ENCODE assay signal across 8 cellular contexts in genomic region chr5:149960272-149961185, GRCh38. TPM values are rescaled to one million over a fixed set of nuclear protein-coding genes. Genes with fewer than 3 reads are reported as not detected.
DNase-seq lines count a peak whose midpoint lies in the region; ATAC-seq and TF ChIP-seq lines count a peak whose summit lies in the region.

TSS of gene SLC26A2 (plus strand) at chr5:149960758. CDS start at chr5:149977653, 16,895 bp downstream.

- no TSS peak for BruUV-seq in Caco-2 (replicated peaks; lab: Mats Ljungman, UMichigan)

- H3K9ac ChIP-seq in NT2/D1 (ENCODE audit: insufficient read length, low read depth), result peak within 1 kb of the TSS; percentile 72

- POLR2A ChIA-PET in Caco-2 (lab: Charles Lee), result interaction anchor here (0.5 to 1.5 kb wide), 18 partner anchors 9 to 677 kb away, joined by 3 to 9 read pairs (median 3); partner anchors contain the start of genes HMGXB3 and TIGD6

- H3K4me3 ChIP-seq in Caco-2 (ENCODE audit: low read depth, low read length) (peak within 1 kb of the TSS; percentile 90), NT2/D1 (ENCODE audit: insufficient read length, low read depth) (peak within 1 kb of the TSS; percentile 76), mesodermal cell (ENCODE audit: extremely low read depth, insufficient read depth, low read length, poor library complexity, severe bottlenecking) (peak within 1 kb of the TSS; percentile 72)

- peaks cover 32% of the 10 kb centered on the region for H3K4me1 Mint-ChIP-seq in Caco-2 (ENCODE audit: low read depth, unreplicated experiment)

- H3K27me3 Mint-ChIP-seq in Caco-2 (ENCODE audit: insufficient read depth, unreplicated experiment), result no peaks in the 10 kb centered on the region

- TF ChIP-seq CTCF in Caco-2 (IDR thresholded peaks at IDR 0.05; ENCODE audit: insufficient read depth in 1 of 2, low read depth in 1 of 2, low read length in 1 of 2, severe bottlenecking in 1 of 2, unreplicated experiment in 1 of 2), result no peak

- H3K9me3 ChIP-seq in Caco-2 (no peaks in the 10 kb centered on the region), NT2/D1 (ENCODE audit: insufficient read depth, low read length) (no peaks in the 10 kb centered on the region), mesodermal cell (ENCODE audit: control insufficient read depth, low read length) (no peaks in the 10 kb centered on the region)

- H3K9me3 Mint-ChIP-seq in Caco-2 (ENCODE audit: unreplicated experiment), result no peaks in the 10 kb centered on the region

- peak within 1 kb of the TSS; percentile 96 for H3K27ac Mint-ChIP-seq in Caco-2 (ENCODE audit: unreplicated experiment)

- CTCF ChIA-PET in Caco-2 (lab: Charles Lee), result interaction anchor here (1.0 to 5.0 kb wide), 18 partner anchors 9 to 603 kb away, joined by 3 to 39 read pairs (median 6); partner anchors contain the start of genes PCYOX1L and PPARGC1B

- H3K4me1 ChIP-seq in Caco-2, result peaks cover 25% of the 10 kb centered on the region
- H3K4me1 ChIP-seq in NT2/D1 (ENCODE audit: insufficient read depth, insufficient read length), result no peaks in the 10 kb centered on the region
- H3K4me1 ChIP-seq in mesodermal cell (ENCODE audit: control insufficient read depth, insufficient read depth, low read length, poor library complexity, severe bottlenecking), result peaks cover 11% of the 10 kb centered on the region

- ATAC-seq in GM21381 (IDR thresholded peaks at IDR 0.05; ENCODE audit: unreplicated experiment), result peak; percentile 99

- peak within 1 kb of the TSS; percentile 90 for H3K4me3 Mint-ChIP-seq in Caco-2 (ENCODE audit: unreplicated experiment)

- DNase-seq in Caco-2, result peak; percentile 98 to 99
- DNase-seq in HUDEP-2 (lab: John Stamatoyannopoulos, UW; ENCODE audit: unreplicated experiment in 76 of 76), result peak in 75 of 76 experiments; percentile 52 to 96 (median 93)
- DNase-seq in NT2/D1 (ENCODE audit: low read depth, low spot score), result peak; percentile 92
- DNase-seq in activated CD8-positive, alpha-beta memory T cell treated with anti-CD3 and anti-CD28 coated beads, Interleukin-2, amount 50 U/mL, for 24 hours (ENCODE audit: extremely low read depth), result peak; percentile 88
- DNase-seq in stimulated activated CD8-positive, alpha-beta memory T cell treated with anti-CD3 and anti-CD28 coated beads, Interleukin-15, amount 100 ng/mL, for 4 hours (ENCODE audit: low read depth in 2 of 2), result peak; percentile 86 to 92

- peaks cover 3% of the 10 kb centered on the region for H3K36me3 ChIP-seq in Caco-2 (ENCODE audit: control insufficient read depth, insufficient read depth, low read length)
- no peaks in the 10 kb centered on the region for H3K36me3 ChIP-seq in NT2/D1 (ENCODE audit: insufficient read depth, insufficient read length, low read length)
- no peaks in the 10 kb centered on the region for H3K36me3 ChIP-seq in mesodermal cell (ENCODE audit: control insufficient read depth, insufficient read depth, low read length)

- peak within 1 kb of the TSS; percentile 92 for H3K27ac ChIP-seq in mesodermal cell (ENCODE audit: low read depth, low read length, severe bottlenecking)

- H3K27me3 ChIP-seq in Caco-2 (replicated peaks; ENCODE audit: control insufficient read depth, insufficient read depth, low read length) (no peaks in the 10 kb centered on the region), NT2/D1 (ENCODE audit: insufficient read depth, insufficient read length) (no peaks in the 10 kb centered on the region)

- 0 to 1% methylated on average over 65 to 79 of the region's 84 CpGs for WGBS in mesodermal cell (ENCODE audit: insufficient coverage in 2 of 2), 2 experiments

- in situ Hi-C loops in endometrial microvascular endothelial cells (cut with HindIII; ENCODE audit: inconsistent ontology term, low pct_unique_long_range_greater_than_20kb, low sequenced_read_pairs), result loop anchor here (25.0 kb wide), 1 partner anchor 98 kb away; no protein-coding TSS in a partner anchor

- intact Hi-C loops in Caco-2 (cut with micrococcal nuclease; ENCODE audit: unreplicated experiment), result loop anchor here (1.0 to 10.0 kb wide), 5 partner anchors 18 to 326 kb away; no protein-coding TSS in a partner anchor

- H3K36me3 Mint-ChIP-seq in Caco-2 (ENCODE audit: insufficient read depth, unreplicated experiment), result peaks cover 22% of the 10 kb centered on the region

RNA-seq across cellular contexts. Expression of gene SLC26A2, which starts in this region (rescaled TPM):
- total RNA-seq in Caco-2 (2022), result 43.9 and 49.1 TPM in 2 replicates
- 35.8 TPM for total RNA-seq in endometrial microvascular endothelial cells (ENCODE audit: inconsistent ontology term)
- 12.6 TPM for polyA plus RNA-seq in mesodermal cell (2013, experiment 1 of 2)
- 13.5 TPM for polyA plus RNA-seq in mesodermal cell (2013, experiment 2 of 2)

Comparison
In these comparisons a context has a peak if more than half of its experiments do, and no peak if none do; other contexts are left out.
1. Peak in every context shown above with its lines: DNase-seq, ATAC-seq, H3K4me3 ChIP-seq and H3K27ac ChIP-seq.